1 cellular context compared by ENCODE assay signal in genomic region chr21:32566990-32567389, GRCh38.
TF ChIP-seq lines count a peak whose summit lies in the region.

No MANE protein-coding gene starts in this region.

TF ChIP-seq in HEK293, 187 proteins besides CTCF, POLR2A, EP300 and RAD21 (continued from another document):
- TF ChIP-seq ZNF280D (tag by site-specific recombination; IDR thresholded peaks at IDR 0.05) (no peak), ZNF391 (tag by site-specific recombination; IDR thresholded peaks at IDR 0.05; ENCODE audit: borderline replicate concordance, low read depth) (no peak), ZNF664 (tag by site-specific recombination; IDR thresholded peaks at IDR 0.05) (0 out of 2 replicates have a peak, but pooled peaks have one; percentile 24), PRDM2 (tag by site-specific recombination; IDR thresholded peaks at IDR 0.05; ENCODE audit: borderline replicate concordance) (no peak), ZNF433 (tag by site-specific recombination; IDR thresholded peaks at IDR 0.05; ENCODE audit: low read depth) (0 out of 2 replicates have a peak, but pooled peaks have one; percentile 41), RBAK (tag by site-specific recombination; IDR thresholded peaks at IDR 0.05) (peak; percentile 58; the same call in 1 of the 2 replicates), ZNF140 (tag by site-specific recombination; IDR thresholded peaks at IDR 0.05) (peak; percentile 70; the same call in 1 of the 2 replicates), YY1 (tag by site-specific recombination; IDR thresholded peaks at IDR 0.05) (no peak), ZNF843 (tag by site-specific recombination; IDR thresholded peaks at IDR 0.05) (no peak), ZNF701 (tag by site-specific recombination; IDR thresholded peaks at IDR 0.05) (no peak), ZBTB21 (tag by site-specific recombination; IDR thresholded peaks at IDR 0.05) (peak; percentile 58; the same call in 1 of the 2 replicates), ZNF518A (tag by site-specific recombination; conservative IDR thresholded peaks at IDR 0.05; ENCODE audit: low read depth) (peak; percentile 93), ZNF510 (tag by site-specific recombination; IDR thresholded peaks at IDR 0.05; ENCODE audit: insufficient replicate concordance) (peak; percentile 88), ZBTB11 (tag by site-specific recombination; conservative IDR thresholded peaks at IDR 0.05; ENCODE audit: low read depth) (peak; percentile 77), ZNF26 (tag by site-specific recombination; IDR thresholded peaks at IDR 0.05) (no peak), ZNF202 (tag by site-specific recombination; IDR thresholded peaks at IDR 0.05; ENCODE audit: borderline replicate concordance) (0 out of 2 replicates have a peak, but pooled peaks have one; percentile 53), PRDM4 (tag by site-specific recombination; IDR thresholded peaks at IDR 0.05) (no peak)
TF ChIP-seq in HEK293: peak in this region for 27.
